ENCODE assay signal across 15 cellular contexts in the genomic region with DNA sequence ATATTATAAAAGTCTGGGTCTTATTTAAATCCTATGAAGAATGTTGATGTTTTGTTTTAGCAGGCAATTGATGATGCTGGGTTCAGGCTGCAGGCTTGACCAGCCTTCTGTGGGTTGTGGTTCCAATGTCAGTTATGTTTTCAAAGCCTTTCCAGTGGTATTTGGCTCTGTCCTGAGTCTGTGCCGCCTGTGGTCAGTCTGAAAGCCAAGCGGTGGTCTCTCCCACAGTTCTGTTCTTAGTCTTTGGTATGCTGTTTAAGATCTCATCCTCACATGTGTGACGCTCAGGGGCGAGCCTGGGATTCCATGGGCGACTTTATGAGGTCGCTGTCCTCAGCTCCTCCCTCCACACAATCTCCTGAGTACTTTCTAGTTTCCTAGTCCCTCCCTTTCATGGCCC.
"Had no signal": no experiment of that assay in that cellular context is flagged by ENCODE, and none has a peak within 500 bp of the region (broad histone marks: within the 10 kb centered on the region; RNA-seq: fewer than 3 reads in every experiment).

No MANE protein-coding gene starts in this region.

- H3K27me3 Mint-ChIP-seq: activated CD4-positive, alpha-beta memory T cell treated with anti-CD3 and anti-CD28 coated beads for 36 hours; naive B cell had no signal

- H3K4me3 ChIP-seq: hepatocyte, right atrium auricular region had no signal

- H3K27ac Mint-ChIP-seq: activated CD4-positive, alpha-beta memory T cell treated with anti-CD3 and anti-CD28 coated beads for 36 hours; activated T-cell treated with anti-CD3 and anti-CD28 coated beads, Interleukin-2, amount 50 U/mL, for 72 hours had no signal

- H3K27me3 ChIP-seq: hepatocyte, right atrium auricular region had no signal

- H2AFZ ChIP-seq: hepatocyte had no signal

- H3K4me2 ChIP-seq: hepatocyte had no signal

- ATAC-seq: activated T-cell treated with anti-CD3 and anti-CD28 coated beads, Interleukin-2, amount 50 U/mL, for 72 hours; left ventricle myocardium superior; SK-N-SH treated with all-trans-retinoic acid at 6 μM for 48 hours had no signal

- H3K9me3 Mint-ChIP-seq: activated CD4-positive, alpha-beta memory T cell treated with anti-CD3 and anti-CD28 coated beads for 36 hours; activated T-cell treated with anti-CD3 and anti-CD28 coated beads, Interleukin-2, amount 50 U/mL, for 72 hours; naive B cell had no signal

- FAIRE-seq: bronchial epithelial cell, small intestine had no signal

- H3K4me1 ChIP-seq: right atrium auricular region had no signal

- H3K27ac ChIP-seq: hepatocyte, right atrium auricular region had no signal

- H3K9me3 ChIP-seq: right atrium auricular region had no signal

- H3K4me3 Mint-ChIP-seq: activated CD4-positive, alpha-beta memory T cell treated with anti-CD3 and anti-CD28 coated beads for 36 hours; activated T-cell treated with anti-CD3 and anti-CD28 coated beads, Interleukin-2, amount 50 U/mL, for 72 hours; naive B cell had no signal

- DNase-seq: activated CD4-positive, alpha-beta memory T cell treated with anti-CD3 and anti-CD28 coated beads for 36 hours; activated CD4-positive, alpha-beta T cell treated with anti-CD3 and anti-CD28 coated beads for 1 hour; activated naive CD4-positive, alpha-beta T cell; activated T-cell treated with anti-CD3 and anti-CD28 coated beads, Interleukin-2, amount 50 U/mL, for 72 hours; amniotic stem cell; effector CD4-positive, alpha-beta T cell; left ventricle myocardium superior; mesenchymal stem cell; naive B cell; posterior cingulate gyrus; small intestine had no signal
